ENCODE assay signal across 13 cellular contexts in genomic region chr10:29896053-29896452, GRCh38.
A peak's percentile ranks its signal among the peaks of the same experiment; 100 is the strongest.
DNase-seq lines count a peak whose midpoint lies in the region; ATAC-seq and TF ChIP-seq lines count a peak whose summit lies in the region.
"Had no signal": no experiment of that assay in that cellular context is flagged by ENCODE, and none has a peak within 500 bp of the region (broad histone marks: within the 10 kb centered on the region; RNA-seq: fewer than 3 reads in every experiment).

No MANE protein-coding gene starts in this region.

- no peaks in the 10 kb centered on the region for H3K36me3 Mint-ChIP-seq in activated T-helper 1 cell treated with anti-CD3 and anti-CD28 coated beads, Interleukin-12 subunit alpha, Interleukin-12 subunit beta, Interleukin-2, Interleukin-4 antibody, amounts not matched to agents 30 ng/mL and 10 ng/mL and 1 ng/mL, durations not matched to agents 14 hours and 24 hours and 36 hours (ENCODE audit: low read depth)
- H3K36me3 Mint-ChIP-seq: brain; CD4-positive, CD25-positive, alpha-beta regulatory T cell had no signal

- H3K4me3 ChIP-seq in breast epithelium (no peak overlapping the region), fibroblast of the aortic adventitia (ENCODE audit: low read depth, low read length) (no peak overlapping the region), parathyroid adenoma (ENCODE audit: low read depth, low read length) (no peak overlapping the region), uterus (no peak overlapping the region)

- H2AFZ ChIP-seq in parathyroid adenoma, result no peak overlapping the region

- no peak overlapping the region for H3K9ac ChIP-seq in parathyroid adenoma

- ATAC-seq in HG03442 (IDR thresholded peaks at IDR 0.05; ENCODE audit: unreplicated experiment), result no peak
- no peak for ATAC-seq in GM18867 (IDR thresholded peaks at IDR 0.05; ENCODE audit: unreplicated experiment)
- ATAC-seq: activated CD8-positive, alpha-beta T cell treated with anti-CD3 and anti-CD28 coated beads for 36 hours had no signal

- H3K79me2 ChIP-seq in parathyroid adenoma, result no peaks in the 10 kb centered on the region

- H3K9me3 Mint-ChIP-seq in activated T-helper 1 cell treated with anti-CD3 and anti-CD28 coated beads, Interleukin-12 subunit alpha, Interleukin-12 subunit beta, Interleukin-2, Interleukin-4 antibody, amounts not matched to agents 30 ng/mL and 10 ng/mL and 1 ng/mL, durations not matched to agents 14 hours and 24 hours and 36 hours, result no peaks in the 10 kb centered on the region
- H3K9me3 Mint-ChIP-seq: activated CD8-positive, alpha-beta T cell treated with anti-CD3 and anti-CD28 coated beads for 36 hours; activated T-helper 2 cell treated with anti-CD3 and anti-CD28 coated beads, Interferon-gamma antibody, Interleukin-2, Interleukin-4, amounts not matched to agents 10 μg/mL and 5 μg/mL and 100 μg/mL, durations not matched to agents 14 hours and 24 hours and 36 hours had no signal

- H3K4me1 ChIP-seq in breast epithelium, result peaks cover 0 to 4% of the 10 kb centered on the region in 2 donors
- no peaks in the 10 kb centered on the region for H3K4me1 ChIP-seq in parathyroid adenoma
- peaks cover 0 to 6% of the 10 kb centered on the region in 2 donors for H3K4me1 ChIP-seq in uterus

- no peak for TF ChIP-seq CTCF in breast epithelium (IDR thresholded peaks at IDR 0.05)
- TF ChIP-seq CTCF in fibroblast of the aortic adventitia (IDR thresholded peaks at IDR 0.05; ENCODE audit: insufficient read depth, low read length), result no peak
- TF ChIP-seq CTCF in parathyroid adenoma (IDR thresholded peaks at IDR 0.05), result no peak
- TF ChIP-seq CTCF in uterus (IDR thresholded peaks at IDR 0.05), result no peak

- H3K27ac Mint-ChIP-seq in activated T-helper 1 cell treated with anti-CD3 and anti-CD28 coated beads, Interleukin-12 subunit alpha, Interleukin-12 subunit beta, Interleukin-2, Interleukin-4 antibody, amounts not matched to agents 30 ng/mL and 10 ng/mL and 1 ng/mL, durations not matched to agents 14 hours and 24 hours and 36 hours, result no peak overlapping the region
- H3K27ac Mint-ChIP-seq: activated CD8-positive, alpha-beta T cell treated with anti-CD3 and anti-CD28 coated beads for 36 hours; activated T-helper 2 cell treated with anti-CD3 and anti-CD28 coated beads, Interferon-gamma antibody, Interleukin-2, Interleukin-4, amounts not matched to agents 10 μg/mL and 5 μg/mL and 100 μg/mL, durations not matched to agents 14 hours and 24 hours and 36 hours; CD4-positive, CD25-positive, alpha-beta regulatory T cell had no signal

- no peaks in the 10 kb centered on the region for H3K4me1 Mint-ChIP-seq in activated T-helper 1 cell treated with anti-CD3 and anti-CD28 coated beads, Interleukin-12 subunit alpha, Interleukin-12 subunit beta, Interleukin-2, Interleukin-4 antibody, amounts not matched to agents 30 ng/mL and 10 ng/mL and 1 ng/mL, durations not matched to agents 14 hours and 24 hours and 36 hours (ENCODE audit: low read depth)
- H3K4me1 Mint-ChIP-seq: CD4-positive, CD25-positive, alpha-beta regulatory T cell had no signal

- no peak for DNase-seq in breast epithelium (ENCODE audit: low spot score in 2 of 2)
- peak; percentile 71 for DNase-seq in fibroblast of the aortic adventitia (ENCODE audit: low read depth)
- DNase-seq in uterus, result no peak
- no peak for DNase-seq in activated T-helper 1 cell treated with anti-CD3 and anti-CD28 coated beads, Interleukin-12 subunit alpha, Interleukin-12 subunit beta, Interleukin-2, Interleukin-4 antibody, amounts not matched to agents 30 ng/mL and 10 ng/mL and 1 ng/mL, durations not matched to agents 14 hours and 24 hours and 36 hours (ENCODE audit: low spot score)
- DNase-seq: activated CD8-positive, alpha-beta T cell treated with anti-CD3 and anti-CD28 coated beads for 36 hours; CD4-positive, CD25-positive, alpha-beta regulatory T cell; NCI-H2171 treated with DMSO at 0.1 percent for 48 hours; stimulated activated CD4-positive, alpha-beta T cell treated with anti-CD3 and anti-CD28 coated beads, Interleukin-2, amount 100 ng/mL, for 24 hours had no signal

- no peak overlapping the region for H3K4me2 ChIP-seq in parathyroid adenoma (ENCODE audit: low read length)

- H3K27me3 ChIP-seq in breast epithelium, result no peaks in the 10 kb centered on the region
- H3K27me3 ChIP-seq in parathyroid adenoma (ENCODE audit: control insufficient read depth, insufficient read depth, low read length), result no peaks in the 10 kb centered on the region
- H3K27me3 ChIP-seq in uterus, result no peaks in the 10 kb centered on the region

- H3K27ac ChIP-seq in breast epithelium, result peak overlapping the region; percentile 50 to 80
- peak overlapping the region; percentile 54 for H3K27ac ChIP-seq in parathyroid adenoma
- peak overlapping the region; percentile 70 to 74 for H3K27ac ChIP-seq in uterus

- TF ChIP-seq POLR2A in breast epithelium (IDR thresholded peaks at IDR 0.05), result no peak
- no peak for TF ChIP-seq POLR2A in uterus (IDR thresholded peaks at IDR 0.05)

- no peaks in the 10 kb centered on the region for H3K9me3 ChIP-seq in breast epithelium
- no peaks in the 10 kb centered on the region for H3K9me3 ChIP-seq in parathyroid adenoma (ENCODE audit: control insufficient read depth, low read length)
- H3K9me3 ChIP-seq in uterus, result no peaks in the 10 kb centered on the region

- H3K36me3 ChIP-seq in breast epithelium, result no peaks in the 10 kb centered on the region
- H3K36me3 ChIP-seq in parathyroid adenoma (ENCODE audit: control insufficient read depth, insufficient read depth, low read length), result no peaks in the 10 kb centered on the region
- H3K36me3 ChIP-seq in uterus, result no peaks in the 10 kb centered on the region

- intact Hi-C loops in breast epithelium (cut with DNase I; ENCODE audit: low total_unique reads), result no loop called here
- intact Hi-C loops in uterus (cut with DNase I; ENCODE audit: low total_unique reads), result no loop called here
- intact Hi-C loops in activated T-helper 1 cell treated with anti-CD3 and anti-CD28 coated beads, Interleukin-12 subunit alpha, Interleukin-12 subunit beta, Interleukin-2, Interleukin-4 antibody, amounts not matched to agents 30 ng/mL and 10 ng/mL and 1 ng/mL, durations not matched to agents 14 hours and 24 hours and 36 hours (cut with micrococcal nuclease), result no loop called here

- peaks cover 5% of the 10 kb centered on the region for H3K27me3 Mint-ChIP-seq in activated T-helper 1 cell treated with anti-CD3 and anti-CD28 coated beads, Interleukin-12 subunit alpha, Interleukin-12 subunit beta, Interleukin-2, Interleukin-4 antibody, amounts not matched to agents 30 ng/mL and 10 ng/mL and 1 ng/mL, durations not matched to agents 14 hours and 24 hours and 36 hours (ENCODE audit: insufficient read depth)
- H3K27me3 Mint-ChIP-seq: activated CD8-positive, alpha-beta T cell treated with anti-CD3 and anti-CD28 coated beads for 36 hours; brain had no signal

- no peak overlapping the region for H3K4me3 Mint-ChIP-seq in activated T-helper 1 cell treated with anti-CD3 and anti-CD28 coated beads, Interleukin-12 subunit alpha, Interleukin-12 subunit beta, Interleukin-2, Interleukin-4 antibody, amounts not matched to agents 30 ng/mL and 10 ng/mL and 1 ng/mL, durations not matched to agents 14 hours and 24 hours and 36 hours
- H3K4me3 Mint-ChIP-seq: activated CD8-positive, alpha-beta T cell treated with anti-CD3 and anti-CD28 coated beads for 36 hours; brain; CD4-positive, CD25-positive, alpha-beta regulatory T cell had no signal
